In genomic region chr6:9523462-9523861, GRCh38 we compare ENCODE assay signal across 12 cellular contexts.
DNase-seq lines count a peak whose midpoint lies in the region; ATAC-seq and TF ChIP-seq lines count a peak whose summit lies in the region.
"Had no signal": no experiment of that assay in that cellular context is flagged by ENCODE, and none has a peak within 500 bp of the region (broad histone marks: within the 10 kb centered on the region; RNA-seq: fewer than 3 reads in every experiment).

No MANE protein-coding gene starts in this region.

- peaks cover 8% of the 10 kb centered on the region for H3K4me1 Mint-ChIP-seq in GM23338

- no peaks in the 10 kb centered on the region for H3K27me3 ChIP-seq in GM23338 (ENCODE audit: insufficient read depth)
- no peaks in the 10 kb centered on the region for H3K27me3 ChIP-seq in skeletal muscle satellite cell (ENCODE audit: control insufficient read depth, insufficient read depth, low read length)
- no peaks in the 10 kb centered on the region for H3K27me3 ChIP-seq in HAP-1 (ENCODE audit: low read depth)
- H3K27me3 ChIP-seq: sigmoid colon, upper lobe of left lung had no signal

- no peaks in the 10 kb centered on the region for H3K9me2 ChIP-seq in GM23338 (ENCODE audit: insufficient read depth)

- no peaks in the 10 kb centered on the region for H3K9me3 Mint-ChIP-seq in GM23338
- H3K9me3 Mint-ChIP-seq: activated T-cell treated with anti-CD3 and anti-CD28 coated beads, Interleukin-2, amount 50 U/mL, for 24 hours had no signal

- H3F3A ChIP-seq in GM23338 (replicated peaks; ENCODE audit: low read depth) = no peaks in the 10 kb centered on the region

- H3K4me2 ChIP-seq in GM23338 (no peak overlapping the region), skeletal muscle satellite cell (ENCODE audit: low read length) (peak overlapping the region; percentile 19)

- H3K36me3 Mint-ChIP-seq in GM23338 (ENCODE audit: low read depth) = no peaks in the 10 kb centered on the region

- H3K4me3 ChIP-seq in GM23338 = no peak overlapping the region
- no peak overlapping the region for H3K4me3 ChIP-seq in fibroblast of pulmonary artery (replicated peaks; ENCODE audit: low read depth, low read length)
- H3K4me3 ChIP-seq in skeletal muscle satellite cell (ENCODE audit: low read length) = no peak overlapping the region
- no peak overlapping the region for H3K4me3 ChIP-seq in HAP-1
- H3K4me3 ChIP-seq: sigmoid colon, upper lobe of left lung had no signal

- TF ChIP-seq CTCF in GM23338 (conservative IDR thresholded peaks at IDR 0.05; ENCODE audit: low read depth in 2 of 2) (no peak), fibroblast of pulmonary artery (IDR thresholded peaks at IDR 0.05; ENCODE audit: low read length, missing control alignments) (no peak)

- no peaks in the 10 kb centered on the region for H3K9me3 ChIP-seq in skeletal muscle satellite cell (replicated peaks; ENCODE audit: low read length)
- no peaks in the 10 kb centered on the region for H3K9me3 ChIP-seq in HAP-1
- H3K9me3 ChIP-seq: sigmoid colon, upper lobe of left lung had no signal

- no peaks in the 10 kb centered on the region for H4K20me1 ChIP-seq in GM23338 (replicated peaks; ENCODE audit: insufficient read depth)

- H3K27ac ChIP-seq in GM23338 (ENCODE audit: low read depth) = no peak overlapping the region
- H3K27ac ChIP-seq: sigmoid colon, upper lobe of left lung had no signal

- H3K9ac ChIP-seq in skeletal muscle satellite cell (ENCODE audit: low read depth, low read length) = no peak overlapping the region

- no peaks in the 10 kb centered on the region for H3K79me2 ChIP-seq in GM23338 (replicated peaks; ENCODE audit: insufficient read depth)

- H3K27ac Mint-ChIP-seq in GM23338 = no peak overlapping the region
- H3K27ac Mint-ChIP-seq: activated T-cell treated with anti-CD3 and anti-CD28 coated beads, Interleukin-2, amount 50 U/mL, for 24 hours had no signal

- ATAC-seq in GM23338 (no peak), SK-N-SH treated with all-trans-retinoic acid at 6 μM for 48 hours (peak; percentile 78)
- ATAC-seq in stimulated activated naive CD8-positive, alpha-beta T cell treated with anti-CD3 and anti-CD28 coated beads, Interleukin-15, Interleukin-2, amounts not matched to agents 100 U/mL and 50 U/mL, for 24 hours = no peak

- no peaks in the 10 kb centered on the region for H3K4me1 ChIP-seq in GM23338 (ENCODE audit: insufficient read depth)
- peaks cover 37% of the 10 kb centered on the region for H3K4me1 ChIP-seq in skeletal muscle satellite cell (ENCODE audit: control insufficient read depth, insufficient read depth, low read length)
- no peaks in the 10 kb centered on the region for H3K4me1 ChIP-seq in HAP-1
- H3K4me1 ChIP-seq: sigmoid colon, upper lobe of left lung had no signal

- H2AFZ ChIP-seq in GM23338 = peak overlapping the region; percentile 14; the same call in 1 of the 2 replicates

- no peak for DNase-seq in GM23338 (ENCODE audit: low spot score)
- peak; percentile 84 for DNase-seq in fibroblast of pulmonary artery (ENCODE audit: low read depth)
- no peak for DNase-seq in HAP-1 (ENCODE audit: low spot score in 2 of 2)
- DNase-seq in activated effector memory CD4-positive, alpha-beta T cell treated with anti-CD3 and anti-CD28 coated beads, Interleukin-2, amount 50 U/mL, for 16 hours = no peak
- no peak for DNase-seq in stimulated activated naive CD8-positive, alpha-beta T cell treated with anti-CD3 and anti-CD28 coated beads, Interleukin-15, Interleukin-2, amounts not matched to agents 100 U/mL and 50 U/mL, for 24 hours
- DNase-seq: activated T-cell treated with anti-CD3 and anti-CD28 coated beads, Interleukin-2, amount 50 U/mL, for 24 hours; DMS79; NCI-H187; sigmoid colon; upper lobe of left lung had no signal

- peaks cover 1% of the 10 kb centered on the region for H3K27me3 Mint-ChIP-seq in GM23338 (ENCODE audit: insufficient read depth, low read depth, poor library complexity)
- H3K27me3 Mint-ChIP-seq: activated T-cell treated with anti-CD3 and anti-CD28 coated beads, Interleukin-2, amount 50 U/mL, for 24 hours had no signal

- in situ Hi-C loops in HAP-1 (cut with MboI; ENCODE audit: low sequenced_read_pairs) = no loop called here

- H3K36me3 ChIP-seq in GM23338 (ENCODE audit: insufficient read depth) (no peaks in the 10 kb centered on the region), skeletal muscle satellite cell (ENCODE audit: insufficient read depth, low read length) (no peaks in the 10 kb centered on the region), HAP-1 (replicated peaks) (no peaks in the 10 kb centered on the region)
- H3K36me3 ChIP-seq: sigmoid colon, upper lobe of left lung had no signal

- H3K4me3 Mint-ChIP-seq in GM23338 = no peak overlapping the region
- H3K4me3 Mint-ChIP-seq: activated T-cell treated with anti-CD3 and anti-CD28 coated beads, Interleukin-2, amount 50 U/mL, for 24 hours had no signal

TF ChIP-seq in GM23338, 12 proteins besides CTCF, POLR2A, EP300 and RAD21 (continues in another document):
- TF ChIP-seq POLR2AphosphoS5 (IDR thresholded peaks at IDR 0.05; ENCODE audit: low read depth) (no peak), CREB1 (CRISPR knock-in tag; IDR thresholded peaks at IDR 0.05; ENCODE audit: low read depth) (no peak), JUNB (IDR thresholded peaks at IDR 0.05; ENCODE audit: unreplicated experiment) (no peak), ZNF331 (CRISPR knock-in tag; IDR thresholded peaks at IDR 0.05; ENCODE audit: low read depth) (no peak), EZH2 (IDR thresholded peaks at IDR 0.05; ENCODE audit: low read depth, unreplicated experiment) (no peak), ZNF114 (CRISPR knock-in tag; IDR thresholded peaks at IDR 0.05) (no peak), STAT1 (IDR thresholded peaks at IDR 0.05; ENCODE audit: unreplicated experiment) (no peak), EZH2phosphoT487 (IDR thresholded peaks at IDR 0.05; ENCODE audit: unreplicated experiment) (no peak)
- TF ChIP-seq, protein P1, sequence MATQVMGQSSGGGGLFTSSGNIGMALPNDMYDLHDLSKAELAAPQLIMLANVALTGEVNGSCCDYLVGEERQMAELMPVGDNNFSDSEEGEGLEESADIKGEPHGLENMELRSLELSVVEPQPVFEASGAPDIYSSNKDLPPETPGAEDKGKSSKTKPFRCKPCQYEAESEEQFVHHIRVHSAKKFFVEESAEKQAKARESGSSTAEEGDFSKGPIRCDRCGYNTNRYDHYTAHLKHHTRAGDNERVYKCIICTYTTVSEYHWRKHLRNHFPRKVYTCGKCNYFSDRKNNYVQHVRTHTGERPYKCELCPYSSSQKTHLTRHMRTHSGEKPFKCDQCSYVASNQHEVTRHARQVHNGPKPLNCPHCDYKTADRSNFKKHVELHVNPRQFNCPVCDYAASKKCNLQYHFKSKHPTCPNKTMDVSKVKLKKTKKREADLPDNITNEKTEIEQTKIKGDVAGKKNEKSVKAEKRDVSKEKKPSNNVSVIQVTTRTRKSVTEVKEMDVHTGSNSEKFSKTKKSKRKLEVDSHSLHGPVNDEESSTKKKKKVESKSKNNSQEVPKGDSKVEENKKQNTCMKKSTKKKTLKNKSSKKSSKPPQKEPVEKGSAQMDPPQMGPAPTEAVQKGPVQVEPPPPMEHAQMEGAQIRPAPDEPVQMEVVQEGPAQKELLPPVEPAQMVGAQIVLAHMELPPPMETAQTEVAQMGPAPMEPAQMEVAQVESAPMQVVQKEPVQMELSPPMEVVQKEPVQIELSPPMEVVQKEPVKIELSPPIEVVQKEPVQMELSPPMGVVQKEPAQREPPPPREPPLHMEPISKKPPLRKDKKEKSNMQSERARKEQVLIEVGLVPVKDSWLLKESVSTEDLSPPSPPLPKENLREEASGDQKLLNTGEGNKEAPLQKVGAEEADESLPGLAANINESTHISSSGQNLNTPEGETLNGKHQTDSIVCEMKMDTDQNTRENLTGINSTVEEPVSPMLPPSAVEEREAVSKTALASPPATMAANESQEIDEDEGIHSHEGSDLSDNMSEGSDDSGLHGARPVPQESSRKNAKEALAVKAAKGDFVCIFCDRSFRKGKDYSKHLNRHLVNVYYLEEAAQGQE (IDR thresholded peaks at IDR 0.05; ENCODE audit: unreplicated experiment) = no peak

TF ChIP-seq in SK-N-SH treated with all-trans-retinoic acid at 6 μM for 48 hours, 23 proteins besides CTCF, POLR2A, EP300 and RAD21 (continues in another document):
- TF ChIP-seq GLIS3 (CRISPR knock-in tag; IDR thresholded peaks at IDR 0.05) (no peak), ESRRG (CRISPR knock-in tag; IDR thresholded peaks at IDR 0.05) (no peak), ISL1 (CRISPR knock-in tag; IDR thresholded peaks at IDR 0.05) (no peak), ZNF70 (CRISPR knock-in tag; IDR thresholded peaks at IDR 0.05) (no peak), ZC3H10 (CRISPR knock-in tag; IDR thresholded peaks at IDR 0.05) (no peak)
- TF ChIP-seq, protein P2, sequence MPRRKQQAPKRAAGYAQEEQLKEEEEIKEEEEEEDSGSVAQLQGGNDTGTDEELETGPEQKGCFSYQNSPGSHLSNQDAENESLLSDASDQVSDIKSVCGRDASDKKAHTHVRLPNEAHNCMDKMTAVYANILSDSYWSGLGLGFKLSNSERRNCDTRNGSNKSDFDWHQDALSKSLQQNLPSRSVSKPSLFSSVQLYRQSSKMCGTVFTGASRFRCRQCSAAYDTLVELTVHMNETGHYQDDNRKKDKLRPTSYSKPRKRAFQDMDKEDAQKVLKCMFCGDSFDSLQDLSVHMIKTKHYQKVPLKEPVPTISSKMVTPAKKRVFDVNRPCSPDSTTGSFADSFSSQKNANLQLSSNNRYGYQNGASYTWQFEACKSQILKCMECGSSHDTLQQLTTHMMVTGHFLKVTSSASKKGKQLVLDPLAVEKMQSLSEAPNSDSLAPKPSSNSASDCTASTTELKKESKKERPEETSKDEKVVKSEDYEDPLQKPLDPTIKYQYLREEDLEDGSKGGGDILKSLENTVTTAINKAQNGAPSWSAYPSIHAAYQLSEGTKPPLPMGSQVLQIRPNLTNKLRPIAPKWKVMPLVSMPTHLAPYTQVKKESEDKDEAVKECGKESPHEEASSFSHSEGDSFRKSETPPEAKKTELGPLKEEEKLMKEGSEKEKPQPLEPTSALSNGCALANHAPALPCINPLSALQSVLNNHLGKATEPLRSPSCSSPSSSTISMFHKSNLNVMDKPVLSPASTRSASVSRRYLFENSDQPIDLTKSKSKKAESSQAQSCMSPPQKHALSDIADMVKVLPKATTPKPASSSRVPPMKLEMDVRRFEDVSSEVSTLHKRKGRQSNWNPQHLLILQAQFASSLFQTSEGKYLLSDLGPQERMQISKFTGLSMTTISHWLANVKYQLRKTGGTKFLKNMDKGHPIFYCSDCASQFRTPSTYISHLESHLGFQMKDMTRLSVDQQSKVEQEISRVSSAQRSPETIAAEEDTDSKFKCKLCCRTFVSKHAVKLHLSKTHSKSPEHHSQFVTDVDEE (CRISPR knock-in tag; IDR thresholded peaks at IDR 0.05) = no peak
